In the genomic region with DNA sequence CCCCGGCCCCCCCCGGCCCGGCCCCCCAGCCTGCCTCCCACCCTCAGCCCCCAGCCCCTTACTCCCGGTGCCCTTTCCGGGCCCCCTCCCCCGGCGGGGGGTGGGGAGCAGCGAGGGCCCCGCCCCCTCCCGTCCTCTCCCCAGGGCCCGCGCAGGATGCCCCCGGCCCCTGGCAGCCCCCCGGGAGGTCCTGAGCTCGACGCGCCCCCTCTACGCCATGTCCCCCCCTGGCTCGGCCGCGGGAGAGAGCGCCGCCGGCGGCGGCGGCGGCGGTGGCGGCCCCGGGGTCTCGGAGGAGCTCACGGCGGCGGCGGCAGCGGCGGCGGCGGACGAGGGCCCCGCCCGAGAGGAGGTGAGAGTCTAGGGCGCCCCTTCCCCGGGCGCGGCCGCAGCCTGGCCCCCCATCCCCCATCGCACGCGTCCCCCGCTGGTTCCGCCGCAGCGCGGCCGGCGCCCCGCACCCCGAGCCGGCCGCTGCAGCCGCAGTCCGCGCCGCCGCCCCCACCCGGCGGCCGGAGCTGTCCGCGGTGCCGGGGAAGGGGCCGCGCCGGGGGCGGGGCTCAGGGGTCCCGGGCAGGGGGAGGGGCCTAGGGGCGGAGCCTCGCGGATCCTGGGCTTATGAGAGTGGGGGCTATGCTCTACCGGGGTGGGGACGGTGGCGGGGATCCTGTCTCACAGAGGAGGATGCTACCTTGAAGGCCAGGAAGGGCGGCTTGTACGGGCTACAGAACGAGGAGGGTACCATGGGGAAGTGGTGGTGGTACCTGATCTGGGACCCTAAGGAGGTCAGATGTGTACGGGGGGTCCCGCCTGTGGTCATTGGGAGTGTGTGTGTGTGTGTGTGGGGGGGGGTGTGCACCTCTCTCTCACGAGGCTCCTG, we compare ENCODE assay signal across 12 cellular contexts. TPM values are rescaled to one million over a fixed set of nuclear protein-coding genes. Genes with fewer than 3 reads are reported as not detected.
DNase-seq lines count a peak whose midpoint lies in the region; ATAC-seq and TF ChIP-seq lines count a peak whose summit lies in the region.
"Had no signal": no experiment of that assay in that cellular context is flagged by ENCODE, and none has a peak within 500 bp of the region (broad histone marks: within the 10 kb centered on the region; RNA-seq: fewer than 3 reads in every experiment).

No MANE protein-coding gene starts in this region.

- H3K4me3 ChIP-seq in Peyer's patch (peak overlapping the region; percentile 23 to 58 (median 49)), right atrium auricular region (peak overlapping the region; percentile 34 to 49), suprapubic skin (peak overlapping the region; percentile 51)
- H3K4me3 ChIP-seq: SJSA1 had no signal

- H3K36me3 ChIP-seq in Peyer's patch (no peaks in the 10 kb centered on the region), right atrium auricular region (no peaks in the 10 kb centered on the region), suprapubic skin (no peaks in the 10 kb centered on the region)
- H3K36me3 ChIP-seq: SJSA1 had no signal

- no peak overlapping the region for H3K27ac ChIP-seq in Peyer's patch
- H3K27ac ChIP-seq in right atrium auricular region, result no peak overlapping the region
- H3K27ac ChIP-seq in suprapubic skin, result no peak overlapping the region
- H3K27ac ChIP-seq: SJSA1 had no signal

- no peaks in the 10 kb centered on the region for H3K9me3 Mint-ChIP-seq in activated T-cell treated with anti-CD3 and anti-CD28 coated beads, Interleukin-2, amount 50 U/mL, for 24 hours

- TF ChIP-seq EP300 in suprapubic skin (IDR thresholded peaks at IDR 0.05), result no peak

- TF ChIP-seq POLR2A in Peyer's patch (IDR thresholded peaks at IDR 0.05), result no peak
- TF ChIP-seq POLR2A in suprapubic skin (IDR thresholded peaks at IDR 0.05), result no peak

- peaks cover 62% of the 10 kb centered on the region for H3K27me3 Mint-ChIP-seq in activated T-cell treated with anti-CD3 and anti-CD28 coated beads, Interleukin-2, amount 50 U/mL, for 24 hours

- no peak for ATAC-seq in HG03439 (IDR thresholded peaks at IDR 0.05; ENCODE audit: unreplicated experiment)

- H3K4me1 Mint-ChIP-seq in activated T-cell treated with anti-CD3 and anti-CD28 coated beads, Interleukin-2, amount 50 U/mL, for 24 hours (ENCODE audit: low read depth), result peaks cover 35% of the 10 kb centered on the region

- H3K9me3 ChIP-seq in Peyer's patch (no peaks in the 10 kb centered on the region), right atrium auricular region (no peaks in the 10 kb centered on the region), suprapubic skin (no peaks in the 10 kb centered on the region)
- H3K9me3 ChIP-seq: SJSA1 had no signal

- peaks cover 0 to 25% of the 10 kb centered on the region in 2 donors for H3K27me3 ChIP-seq in Peyer's patch
- peaks cover 0 to 12% of the 10 kb centered on the region in 2 donors for H3K27me3 ChIP-seq in right atrium auricular region
- H3K27me3 ChIP-seq in suprapubic skin, result peaks cover 52% of the 10 kb centered on the region

- no peak for TF ChIP-seq CTCF in Peyer's patch (IDR thresholded peaks at IDR 0.05)
- no peak for TF ChIP-seq CTCF in right atrium auricular region (IDR thresholded peaks at IDR 0.05)
- TF ChIP-seq CTCF in suprapubic skin (IDR thresholded peaks at IDR 0.05), result no peak

- H3K36me3 Mint-ChIP-seq in activated T-cell treated with anti-CD3 and anti-CD28 coated beads, Interleukin-2, amount 50 U/mL, for 24 hours (ENCODE audit: low read depth), result no peaks in the 10 kb centered on the region

- H3K4me3 Mint-ChIP-seq in activated T-cell treated with anti-CD3 and anti-CD28 coated beads, Interleukin-2, amount 50 U/mL, for 24 hours, result peak overlapping the region; percentile 60

- H3K4me1 ChIP-seq in Peyer's patch (peaks cover 0 to 13% (median under 1%) of the 10 kb centered on the region in 4 donors), right atrium auricular region (peaks cover 0 to 4% of the 10 kb centered on the region in 2 donors), suprapubic skin (peaks cover 14% of the 10 kb centered on the region)
- H3K4me1 ChIP-seq: SJSA1 had no signal

- no peak overlapping the region for H3K27ac Mint-ChIP-seq in activated T-cell treated with anti-CD3 and anti-CD28 coated beads, Interleukin-2, amount 50 U/mL, for 24 hours

- DNase-seq in activated T-cell treated with anti-CD3 and anti-CD28 coated beads, Interleukin-2, amount 50 U/mL, for 24 hours, result no peak
- DNase-seq in activated T-cell treated with anti-CD3 and anti-CD28 coated beads for 4 hours (no peak), Peyer's patch (no peak), right atrium auricular region (ENCODE audit: low spot score) (no peak), suprapubic skin (ENCODE audit: low spot score in 2 of 2) (no peak), Kasumi-1 (lab: John Stamatoyannopoulos, UW) (no peak)
- no peak for DNase-seq in stimulated activated CD4-positive, alpha-beta T cell treated with anti-CD3 and anti-CD28 coated beads, Interleukin-15, amount 100 ng/mL, for 24 hours
- DNase-seq: DND-41, HCEC 1CT had no signal

- WGBS in suprapubic skin, result 6% methylated on average over 17 of the region's 90 CpGs

RNA-seq across cellular contexts. Expression of a gene that starts 0.5 kb away (rescaled TPM):
- under 1 TPM in 2 of 4 donors, not detected in 2; 0.27 to 0.57 TPM for total RNA-seq in Peyer's patch
- 1 to 10 TPM in 1 of 2 donors, under 1 TPM in 1; 0.11 to 2.6 TPM for total RNA-seq in right atrium auricular region
- under 1 TPM in 2 of 4 donors, not detected in 2; 0.10 to 0.15 TPM for total RNA-seq in suprapubic skin
- total RNA-seq: epithelial cell of proximal tubule, SJSA1 had no signal

RNA-seq across cellular contexts. Expression of a gene that starts 5.4 kb away (rescaled TPM):
- 10 to 100 TPM; 16.9 to 36.3 (median 24.9) TPM for total RNA-seq in Peyer's patch
- 1 to 10 TPM; 3.8 to 8.7 TPM for total RNA-seq in right atrium auricular region
- 10 to 100 TPM; 12.9 to 25.0 (median 16.1) TPM for total RNA-seq in suprapubic skin

RNA-seq across cellular contexts. Expression of a gene that starts 13.4 kb away (rescaled TPM):
- total RNA-seq in Peyer's patch (10 to 100 TPM; 10.7 to 35.2 (median 26.5) TPM), right atrium auricular region (10 to 100 TPM; 23.0 to 23.7 TPM), suprapubic skin (10 to 100 TPM; 26.2 to 38.5 (median 30.9) TPM)

RNA-seq across cellular contexts. Expression of a gene that starts 23.9 kb away (rescaled TPM):
- 100 to 1,000 TPM; 181 to 330 (median 254) TPM for total RNA-seq in Peyer's patch
- total RNA-seq in right atrium auricular region, result 100 to 1,000 TPM; 716 to 772 TPM
- total RNA-seq in suprapubic skin, result 100 to 1,000 TPM; 450 to 830 (median 678) TPM

RNA-seq across cellular contexts. Expression of a gene that starts 42.4 kb away (rescaled TPM):
- total RNA-seq in Peyer's patch (10 to 100 TPM; 31.5 to 54.7 (median 37.6) TPM), right atrium auricular region (1 to 10 TPM; 6.5 to 7.4 TPM), suprapubic skin (10 to 100 TPM; 13.9 to 17.7 (median 16.4) TPM)
